ENCODE assay signal across 10 cellular contexts in the genomic region with DNA sequence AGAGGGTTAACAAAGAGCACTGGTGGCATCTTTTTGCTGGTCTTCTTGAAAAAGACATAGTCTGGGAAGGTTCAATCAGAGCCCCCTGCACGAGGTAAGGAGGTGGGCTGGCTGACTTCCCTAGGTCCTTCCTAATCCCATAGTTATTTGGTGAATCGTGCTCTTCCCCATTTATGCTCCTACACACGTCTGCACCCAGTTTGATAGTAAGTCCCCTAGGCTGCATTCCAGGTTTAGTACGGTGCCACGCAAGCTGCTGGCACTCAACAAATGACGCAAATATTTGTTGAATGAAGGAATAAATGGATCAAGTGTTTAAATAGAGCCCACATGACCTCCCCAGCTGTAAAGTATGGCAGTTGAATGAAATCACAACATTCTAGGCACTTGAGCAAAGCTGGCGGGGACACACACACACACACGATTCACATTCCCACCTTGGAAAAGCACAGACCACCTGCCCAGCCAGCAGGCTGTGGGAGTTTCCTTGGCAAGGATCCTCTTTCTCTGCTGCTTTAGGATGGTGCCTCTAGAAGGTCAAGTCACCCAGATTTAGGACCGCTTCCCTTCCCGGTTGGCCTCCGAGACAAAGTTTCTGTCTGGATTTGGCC. TPM values are rescaled to one million over a fixed set of nuclear protein-coding genes. Genes with fewer than 3 reads are reported as not detected.
DNase-seq lines count a peak whose midpoint lies in the region; ATAC-seq and TF ChIP-seq lines count a peak whose summit lies in the region.
"Had no signal": no experiment of that assay in that cellular context is flagged by ENCODE, and none has a peak within 500 bp of the region (broad histone marks: within the 10 kb centered on the region; RNA-seq: fewer than 3 reads in every experiment).

No MANE protein-coding gene starts in this region.

- POLR2A ChIA-PET in AG04449 (lab: Yijun Ruan, JAX), result no interaction called here

- DNase-seq in AG04449 (ENCODE audit: low read depth, low spot score) (peak; percentile 47), LNCaP clone FGC (ENCODE audit: low read depth) (peak; percentile 53), coronary artery (ENCODE audit: low spot score) (no peak), adrenal gland (no peak), A172 (ENCODE audit: low spot score) (no peak)
- DNase-seq: Peyer's patch had no signal

- TF ChIP-seq CTCF in AG04449 (IDR thresholded peaks at IDR 0.05; ENCODE audit: insufficient read depth, low read length, missing control alignments) (no peak), LNCaP clone FGC (IDR thresholded peaks at IDR 0.05; ENCODE audit: control insufficient read depth, extremely low read depth, insufficient read depth) (no peak), coronary artery (IDR thresholded peaks at IDR 0.05) (no peak), adrenal gland (IDR thresholded peaks at IDR 0.05) (no peak)

- intact Hi-C loops in adrenal gland (cut with DNase I), result no loop called here

- H3K9me3 ChIP-seq in muscle layer of duodenum (ENCODE audit: control insufficient read depth in 1 of 2, low read length in 2 of 2) (no peaks in the 10 kb centered on the region), adrenal gland (replicated peaks in 1 of 3) (no peaks in the 10 kb centered on the region)
- H3K9me3 ChIP-seq: Peyer's patch had no signal

- H3K27ac ChIP-seq in coronary artery, result no peak overlapping the region
- no peak overlapping the region for H3K27ac ChIP-seq in muscle layer of duodenum (ENCODE audit: low read length)
- no peak overlapping the region for H3K27ac ChIP-seq in adrenal gland
- H3K27ac ChIP-seq: Peyer's patch had no signal

- WGBS in adrenal gland, 4 donors, result 34 to 64% (median 45%) methylated on average over 8 to 11 of the region's 11 CpGs

- peaks cover 0 to 21% of the 10 kb centered on the region in 2 donors for H3K4me1 ChIP-seq in muscle layer of duodenum (ENCODE audit: control insufficient read depth in 1 of 2, insufficient read depth in 2 of 2, low read length in 2 of 2)
- peaks cover 10 to 13% of the 10 kb centered on the region in 2 donors for H3K4me1 ChIP-seq in adrenal gland (replicated peaks in 1 of 2)

- TF ChIP-seq POLR2A in adrenal gland (IDR thresholded peaks at IDR 0.05), result no peak

- CTCF ChIA-PET in AG04449 (lab: Yijun Ruan, JAX), result no interaction called here

- no peak for ATAC-seq in GM21529 (IDR thresholded peaks at IDR 0.05; ENCODE audit: unreplicated experiment)
- no peak for ATAC-seq in GM18511 (IDR thresholded peaks at IDR 0.05; ENCODE audit: unreplicated experiment)

- H3K27me3 ChIP-seq in muscle layer of duodenum (ENCODE audit: low read depth, low read length) (peaks cover 12% of the 10 kb centered on the region), adrenal gland (peaks cover 13% of the 10 kb centered on the region)

- H3K4me3 ChIP-seq in AG04449 (ENCODE audit: low read depth, low read length) (peak overlapping the region; percentile 57), LNCaP clone FGC (ENCODE audit: low read depth, low read length) (peak overlapping the region; percentile 15; the same call in 1 of the 2 replicates), coronary artery (peak overlapping the region; percentile 62), muscle layer of duodenum (ENCODE audit: low read depth in 1 of 2, low read length in 2 of 2) (peak overlapping the region; percentile 52 to 78), adrenal gland (peak overlapping the region in 1 of 4 donors; percentile 47)

- H3K36me3 ChIP-seq in muscle layer of duodenum (ENCODE audit: control insufficient read depth in 1 of 2, insufficient read depth in 2 of 2, low read length in 2 of 2), result no peaks in the 10 kb centered on the region
- no peaks in the 10 kb centered on the region for H3K36me3 ChIP-seq in adrenal gland (replicated peaks in 1 of 2)
- H3K36me3 ChIP-seq: Peyer's patch had no signal

RNA-seq across cellular contexts. Expression of gene FAM184B, which starts 0.9 kb away (rescaled TPM):
- under 1 TPM in 3 of 8 donors, not detected in 5; under 0.01 to 0.17 (median 0.11) TPM for total RNA-seq in adrenal gland
- under 1 TPM; 0.03 to 0.08 (median 0.04) TPM for polyA plus RNA-seq in adrenal gland
- not detected in 2 replicates for total RNA-seq in A172 (2014; rRNA removed; shearing (Covaris generic))
- total RNA-seq: Peyer's patch, pulmonary artery endothelial cell had no signal

RNA-seq across cellular contexts. Expression of gene DCAF16, which starts 30.0 kb away (rescaled TPM):
- 10 to 100 TPM; 14.4 to 43.1 (median 23.9) TPM for total RNA-seq in adrenal gland
- polyA plus RNA-seq in adrenal gland, result 10 to 100 TPM in 1 of 3 donors, 1 to 10 TPM in 2; 6.9 to 15.1 (median 9.4) TPM
- 26.8 and 32.1 TPM in 2 replicates for total RNA-seq in A172 (2014; rRNA removed; shearing (Covaris generic))

RNA-seq across cellular contexts. Expression of gene NCAPG, which starts 30.2 kb away (rescaled TPM):
- 1 to 10 TPM in 2 of 8 donors, under 1 TPM in 6; 0.17 to 1.6 (median 0.74) TPM for total RNA-seq in adrenal gland
- 1 to 10 TPM in 1 of 3 donors, under 1 TPM in 2; 0.24 to 1.3 (median 0.37) TPM for polyA plus RNA-seq in adrenal gland
- total RNA-seq in A172 (2014; rRNA removed; shearing (Covaris generic)), result 77.7 and 98.5 TPM in 2 replicates

Comparison
In these comparisons a context has a peak if more than half of its experiments do, and no peak if none do; other contexts are left out.
1. DNase-seq: peak in AG04449 (single experiment) and LNCaP clone FGC (single experiment); none in coronary artery (single experiment), adrenal gland (0 of 7) and A172 (single experiment).
2. RNA of gene NCAPG, which starts 30.2 kb away (total RNA-seq): 77.7 to 98.5 TPM in A172; 0.17 to 1.6 TPM in adrenal gland; every median in the first group is over 10 times any median in the second.